In the genomic region with DNA sequence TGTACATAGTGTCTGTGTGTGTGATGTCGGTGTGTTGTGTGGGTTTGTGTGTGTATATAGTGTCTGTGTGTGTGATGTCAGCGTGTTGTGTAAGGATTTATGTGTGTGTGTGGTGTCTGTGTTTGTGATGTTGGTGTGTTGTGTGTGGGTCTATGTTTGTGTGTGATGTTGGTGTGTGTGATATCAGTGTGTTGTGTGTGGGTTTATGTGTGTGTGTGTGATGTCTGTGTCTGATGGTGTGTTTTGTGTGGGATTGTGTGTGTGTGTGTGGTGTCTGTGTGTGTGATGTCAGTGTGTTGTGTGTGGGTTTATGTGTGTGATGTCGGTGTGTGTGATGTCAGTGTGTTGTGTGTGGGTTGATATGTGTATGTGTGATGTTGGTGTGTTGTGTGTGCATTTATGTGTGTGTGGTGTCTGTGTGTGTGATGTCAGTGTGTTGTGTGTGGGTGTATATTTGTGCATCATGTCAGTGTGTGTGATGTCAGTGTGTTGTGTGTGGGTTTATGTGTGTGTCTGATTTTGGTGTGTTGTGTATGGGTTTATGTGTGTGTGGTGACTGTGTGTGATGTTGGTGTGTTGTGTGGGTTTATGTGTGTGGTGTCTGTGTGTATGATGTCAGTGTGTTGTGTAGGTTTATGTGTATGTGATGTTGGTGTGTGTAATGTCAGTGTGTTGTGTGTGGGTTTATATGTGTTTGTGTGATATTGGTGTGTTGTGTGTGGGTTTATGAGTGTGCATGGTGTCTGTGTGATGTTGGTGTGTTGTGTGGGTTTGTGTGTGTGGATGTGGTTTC, we compare ENCODE assay signal across 2 cellular contexts.
TF ChIP-seq lines count a peak whose summit lies in the region.

No MANE protein-coding gene starts in this region.

TF ChIP-seq in HepG2, 621 proteins besides CTCF, POLR2A, EP300 and RAD21 (continues in another document):
- TF ChIP-seq, protein P1, sequence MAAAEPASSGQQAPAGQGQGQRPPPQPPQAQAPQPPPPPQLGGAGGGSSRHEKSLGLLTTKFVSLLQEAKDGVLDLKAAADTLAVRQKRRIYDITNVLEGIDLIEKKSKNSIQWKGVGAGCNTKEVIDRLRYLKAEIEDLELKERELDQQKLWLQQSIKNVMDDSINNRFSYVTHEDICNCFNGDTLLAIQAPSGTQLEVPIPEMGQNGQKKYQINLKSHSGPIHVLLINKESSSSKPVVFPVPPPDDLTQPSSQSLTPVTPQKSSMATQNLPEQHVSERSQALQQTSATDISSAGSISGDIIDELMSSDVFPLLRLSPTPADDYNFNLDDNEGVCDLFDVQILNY (CRISPR knock-in tag; conservative IDR thresholded peaks at IDR 0.05) = no peak
- TF ChIP-seq, protein P2, sequence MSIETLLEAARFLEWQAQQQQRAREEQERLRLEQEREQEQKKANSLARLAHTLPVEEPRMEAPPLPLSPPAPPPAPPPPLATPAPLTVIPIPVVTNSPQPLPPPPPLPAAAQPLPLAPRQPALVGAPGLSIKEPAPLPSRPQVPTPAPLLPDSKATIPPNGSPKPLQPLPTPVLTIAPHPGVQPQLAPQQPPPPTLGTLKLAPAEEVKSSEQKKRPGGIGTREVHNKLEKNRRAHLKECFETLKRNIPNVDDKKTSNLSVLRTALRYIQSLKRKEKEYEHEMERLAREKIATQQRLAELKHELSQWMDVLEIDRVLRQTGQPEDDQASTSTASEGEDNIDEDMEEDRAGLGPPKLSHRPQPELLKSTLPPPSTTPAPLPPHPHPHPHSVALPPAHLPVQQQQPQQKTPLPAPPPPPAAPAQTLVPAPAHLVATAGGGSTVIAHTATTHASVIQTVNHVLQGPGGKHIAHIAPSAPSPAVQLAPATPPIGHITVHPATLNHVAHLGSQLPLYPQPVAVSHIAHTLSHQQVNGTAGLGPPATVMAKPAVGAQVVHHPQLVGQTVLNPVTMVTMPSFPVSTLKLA (IDR thresholded peaks at IDR 0.05) = peak; percentile 13; the same call in 1 of the 2 replicates
- peak; percentile 59; the same call in 1 of the 2 replicates for TF ChIP-seq FOXP1 (IDR thresholded peaks at IDR 0.05)
- TF ChIP-seq FOXP1 (CRISPR knock-in tag; IDR thresholded peaks at IDR 0.05) = no peak
- TF ChIP-seq, protein P3, sequence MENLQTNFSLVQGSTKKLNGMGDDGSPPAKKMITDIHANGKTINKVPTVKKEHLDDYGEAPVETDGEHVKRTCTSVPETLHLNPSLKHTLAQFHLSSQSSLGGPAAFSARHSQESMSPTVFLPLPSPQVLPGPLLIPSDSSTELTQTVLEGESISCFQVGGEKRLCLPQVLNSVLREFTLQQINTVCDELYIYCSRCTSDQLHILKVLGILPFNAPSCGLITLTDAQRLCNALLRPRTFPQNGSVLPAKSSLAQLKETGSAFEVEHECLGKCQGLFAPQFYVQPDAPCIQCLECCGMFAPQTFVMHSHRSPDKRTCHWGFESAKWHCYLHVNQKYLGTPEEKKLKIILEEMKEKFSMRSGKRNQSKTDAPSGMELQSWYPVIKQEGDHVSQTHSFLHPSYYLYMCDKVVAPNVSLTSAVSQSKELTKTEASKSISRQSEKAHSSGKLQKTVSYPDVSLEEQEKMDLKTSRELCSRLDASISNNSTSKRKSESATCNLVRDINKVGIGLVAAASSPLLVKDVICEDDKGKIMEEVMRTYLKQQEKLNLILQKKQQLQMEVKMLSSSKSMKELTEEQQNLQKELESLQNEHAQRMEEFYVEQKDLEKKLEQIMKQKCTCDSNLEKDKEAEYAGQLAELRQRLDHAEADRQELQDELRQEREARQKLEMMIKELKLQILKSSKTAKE (CRISPR knock-in tag; IDR thresholded peaks at IDR 0.05; ENCODE audit: borderline replicate concordance) = peak; percentile 37; the same call in 1 of the 2 replicates
- TF ChIP-seq GABPB1 (CRISPR knock-in tag; IDR thresholded peaks at IDR 0.05) = no peak
- TF ChIP-seq ARNT (IDR thresholded peaks at IDR 0.05) = peak; percentile 54; the same call in 1 of the 2 replicates
- TF ChIP-seq ZNF207 (IDR thresholded peaks at IDR 0.05; ENCODE audit: borderline replicate concordance) = peak; percentile 17
- TF ChIP-seq ZNF7 (CRISPR knock-in tag; IDR thresholded peaks at IDR 0.05) = no peak
- TF ChIP-seq RAD51 (IDR thresholded peaks at IDR 0.05; ENCODE audit: borderline replicate concordance) = 0 out of 2 replicates have a peak, but pooled peaks have one; percentile 3
- TF ChIP-seq ZNF564 (CRISPR knock-in tag; IDR thresholded peaks at IDR 0.05) = no peak
- TF ChIP-seq BRCA1 (CRISPR knock-in tag; IDR thresholded peaks at IDR 0.05) = no peak
- 0 out of 2 replicates have a peak, but pooled peaks have one; percentile 30 for TF ChIP-seq ZNF782 (CRISPR knock-in tag; IDR thresholded peaks at IDR 0.05; ENCODE audit: borderline replicate concordance)
- TF ChIP-seq, protein P4, sequence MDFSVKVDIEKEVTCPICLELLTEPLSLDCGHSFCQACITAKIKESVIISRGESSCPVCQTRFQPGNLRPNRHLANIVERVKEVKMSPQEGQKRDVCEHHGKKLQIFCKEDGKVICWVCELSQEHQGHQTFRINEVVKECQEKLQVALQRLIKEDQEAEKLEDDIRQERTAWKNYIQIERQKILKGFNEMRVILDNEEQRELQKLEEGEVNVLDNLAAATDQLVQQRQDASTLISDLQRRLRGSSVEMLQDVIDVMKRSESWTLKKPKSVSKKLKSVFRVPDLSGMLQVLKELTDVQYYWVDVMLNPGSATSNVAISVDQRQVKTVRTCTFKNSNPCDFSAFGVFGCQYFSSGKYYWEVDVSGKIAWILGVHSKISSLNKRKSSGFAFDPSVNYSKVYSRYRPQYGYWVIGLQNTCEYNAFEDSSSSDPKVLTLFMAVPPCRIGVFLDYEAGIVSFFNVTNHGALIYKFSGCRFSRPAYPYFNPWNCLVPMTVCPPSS (IDR thresholded peaks at IDR 0.05) = peak; percentile 70
- TF ChIP-seq SP2 (CRISPR knock-in tag; IDR thresholded peaks at IDR 0.05) = peak; percentile 29; the same call in 1 of the 2 replicates
- no peak for TF ChIP-seq ZNF121 (CRISPR knock-in tag; IDR thresholded peaks at IDR 0.05)
- peak; percentile 72; the same call in 1 of the 2 replicates for TF ChIP-seq ATM (IDR thresholded peaks at IDR 0.05; ENCODE audit: borderline replicate concordance)
- TF ChIP-seq SCMH1 (CRISPR knock-in tag; IDR thresholded peaks at IDR 0.05; ENCODE audit: borderline replicate concordance) = 0 out of 2 replicates have a peak, but pooled peaks have one; percentile 15
- TF ChIP-seq CREB1 (IDR thresholded peaks at IDR 0.05) = peak; percentile 83
- TF ChIP-seq CREB1 (CRISPR knock-in tag; IDR thresholded peaks at IDR 0.05) = no peak
- peak; percentile 55; the same call in 1 of the 2 replicates for TF ChIP-seq ATF7 (IDR thresholded peaks at IDR 0.05)
- no peak for TF ChIP-seq ATF7 (CRISPR knock-in tag; IDR thresholded peaks at IDR 0.05)
- peak; percentile 85; the same call in 1 of the 2 replicates for TF ChIP-seq NBN (conservative IDR thresholded peaks at IDR 0.05)
- peak; percentile 86 for TF ChIP-seq NONO (IDR thresholded peaks at IDR 0.05)
- TF ChIP-seq NONO (CRISPR knock-in tag; conservative IDR thresholded peaks at IDR 0.05) = no peak

TF ChIP-seq in endothelial cell of umbilical vein, 7 proteins besides CTCF, POLR2A, EP300 and RAD21:
- TF ChIP-seq FOS (IDR thresholded peaks at IDR 0.05; ENCODE audit: borderline replicate concordance, insufficient read depth, low read length) (no peak), GATA2 (IDR thresholded peaks at IDR 0.05; ENCODE audit: insufficient read depth, insufficient read length, low read depth, low read length) (no peak), EZH2 (IDR thresholded peaks at IDR 0.05; ENCODE audit: borderline replicate concordance, low read depth, low read length, severe bottlenecking) (no peak), MYC (IDR thresholded peaks at IDR 0.05; ENCODE audit: low read depth, low read length) (no peak), POLR2AphosphoS5 (IDR thresholded peaks at IDR 0.05; ENCODE audit: insufficient read depth, low read depth, low read length) (no peak), JUN (IDR thresholded peaks at IDR 0.05; ENCODE audit: borderline replicate concordance, insufficient read depth, insufficient read length, low read depth) (no peak)
- TF ChIP-seq, protein P5, sequence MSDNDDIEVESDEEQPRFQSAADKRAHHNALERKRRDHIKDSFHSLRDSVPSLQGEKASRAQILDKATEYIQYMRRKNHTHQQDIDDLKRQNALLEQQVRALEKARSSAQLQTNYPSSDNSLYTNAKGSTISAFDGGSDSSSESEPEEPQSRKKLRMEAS (IDR thresholded peaks at IDR 0.05; ENCODE audit: insufficient read depth, insufficient read length) = no peak
